ENCODE assay signal across 13 cellular contexts in the genomic region with DNA sequence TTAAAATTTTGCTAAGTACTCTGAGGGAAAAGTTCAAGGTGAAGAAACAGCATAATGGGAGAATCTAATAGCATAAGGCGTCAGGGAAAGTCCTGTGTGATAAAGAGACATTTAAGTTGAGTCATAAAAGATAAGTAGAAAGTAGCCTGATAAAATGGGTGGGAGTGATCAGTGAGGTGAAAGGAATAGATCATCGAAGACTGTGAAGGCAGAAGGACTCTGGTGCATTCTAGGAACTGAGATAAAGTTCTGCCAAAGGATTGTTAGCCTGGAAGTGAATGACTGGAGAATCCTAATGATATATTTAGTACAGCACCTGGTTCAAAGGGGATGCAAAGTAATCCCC.
DNase-seq lines count a peak whose midpoint lies in the region; ATAC-seq and TF ChIP-seq lines count a peak whose summit lies in the region.
"Had no signal": no experiment of that assay in that cellular context is flagged by ENCODE, and none has a peak within 500 bp of the region (broad histone marks: within the 10 kb centered on the region; RNA-seq: fewer than 3 reads in every experiment).

No MANE protein-coding gene starts in this region.

- peak overlapping the region; percentile 19 for H3K4me3 Mint-ChIP-seq in activated T-helper 17 cell treated with anti-CD3 and anti-CD28 coated beads, Interleukin-2, amount 50 U/mL, for 72 hours
- H3K4me3 Mint-ChIP-seq: activated T-cell treated with anti-CD3 and anti-CD28 coated beads, Interleukin-2, amount 50 U/mL, for 24 hours had no signal

- peaks cover 17% of the 10 kb centered on the region for H3K4me1 Mint-ChIP-seq in activated T-helper 17 cell treated with anti-CD3 and anti-CD28 coated beads, Interleukin-2, amount 50 U/mL, for 72 hours

- H3K27ac ChIP-seq in left ventricle myocardium inferior (replicated peaks), result peak overlapping the region; percentile 74
- H3K27ac ChIP-seq in upper lobe of right lung, result peak overlapping the region; percentile 51
- H3K27ac ChIP-seq: colonic mucosa had no signal

- peaks cover 3% of the 10 kb centered on the region for H3K9me3 Mint-ChIP-seq in activated T-helper 17 cell treated with anti-CD3 and anti-CD28 coated beads, Interleukin-2, amount 50 U/mL, for 72 hours

- H3K27ac Mint-ChIP-seq in activated T-helper 17 cell treated with anti-CD3 and anti-CD28 coated beads, Interleukin-2, amount 50 U/mL, for 72 hours, result no peak overlapping the region
- H3K27ac Mint-ChIP-seq: activated T-cell treated with anti-CD3 and anti-CD28 coated beads, Interleukin-2, amount 50 U/mL, for 24 hours had no signal

- no peaks in the 10 kb centered on the region for H3K36me3 Mint-ChIP-seq in activated T-helper 17 cell treated with anti-CD3 and anti-CD28 coated beads, Interleukin-2, amount 50 U/mL, for 72 hours (ENCODE audit: low read depth)

- intact Hi-C loops in left ventricle myocardium inferior (cut with micrococcal nuclease) (no loop called here), left ventricle myocardium superior (cut with micrococcal nuclease) (no loop called here), upper lobe of right lung (cut with DNase I) (no loop called here)

- no peaks in the 10 kb centered on the region for H3K36me3 ChIP-seq in left ventricle myocardium inferior
- no peaks in the 10 kb centered on the region for H3K36me3 ChIP-seq in upper lobe of right lung
- H3K36me3 ChIP-seq: colonic mucosa, left lung had no signal

- H3K27me3 ChIP-seq in left ventricle myocardium inferior (ENCODE audit: low read depth), result peaks cover 9% of the 10 kb centered on the region
- H3K27me3 ChIP-seq in upper lobe of right lung, result no peaks in the 10 kb centered on the region
- H3K27me3 ChIP-seq: colonic mucosa, left lung had no signal

- H3K9me3 ChIP-seq in left ventricle myocardium inferior (replicated peaks), result peaks cover 9% of the 10 kb centered on the region
- H3K9me3 ChIP-seq in upper lobe of right lung, result no peaks in the 10 kb centered on the region
- H3K9me3 ChIP-seq: colonic mucosa had no signal

- peaks cover 23% of the 10 kb centered on the region for H3K4me1 ChIP-seq in left ventricle myocardium inferior
- no peaks in the 10 kb centered on the region for H3K4me1 ChIP-seq in upper lobe of right lung
- H3K4me1 ChIP-seq: colonic mucosa had no signal

- H3K27me3 Mint-ChIP-seq in activated T-helper 17 cell treated with anti-CD3 and anti-CD28 coated beads, Interleukin-2, amount 50 U/mL, for 72 hours, result no peaks in the 10 kb centered on the region

- H3K4me3 ChIP-seq in left ventricle myocardium inferior (no peak overlapping the region), upper lobe of right lung (no peak overlapping the region)
- H3K4me3 ChIP-seq: colonic mucosa, left lung had no signal

- DNase-seq in left ventricle myocardium inferior (no peak), left ventricle myocardium superior (no peak), upper lobe of right lung (no peak), NCI-H1092 treated with DMSO at 0.1 percent for 48 hours (lab: John Stamatoyannopoulos, UW) (no peak), foreskin melanocyte (no peak), hippocampal formation (lab: John Stamatoyannopoulos, UW) (no peak)
- DNase-seq: NCI-H1436, trophoblast cell had no signal

- TF ChIP-seq CTCF in left ventricle myocardium inferior (IDR thresholded peaks at IDR 0.05; ENCODE audit: borderline replicate concordance) (no peak), upper lobe of right lung (IDR thresholded peaks at IDR 0.05) (no peak)

- no peak for ATAC-seq in left ventricle myocardium superior
- peak; percentile 27 for ATAC-seq in HG03045 (IDR thresholded peaks at IDR 0.05; ENCODE audit: unreplicated experiment)
- peak; percentile 34 for ATAC-seq in activated T-helper 17 cell treated with anti-CD3 and anti-CD28 coated beads, Interleukin-2, amount 50 U/mL, for 72 hours (replicated peaks)
- no peak for ATAC-seq in upper lobe of right lung

Comparison
In these comparisons a context has a peak if more than half of its experiments do, and no peak if none do; other contexts are left out.
1. ATAC-seq: peak in HG03045 (single experiment) and activated T-helper 17 cell treated with anti-CD3 and anti-CD28 coated beads, Interleukin-2, amount 50 U/mL, for 72 hours (single experiment); none in left ventricle myocardium superior (single experiment) and upper lobe of right lung (single experiment).